Comparison of ENCODE assay signal across 34 cellular contexts in genomic region chr10:58481569-58482109, GRCh38. TPM values are rescaled to one million over a fixed set of nuclear protein-coding genes. Genes with fewer than 3 reads are reported as not detected.
"Had no signal": no experiment of that assay in that cellular context is flagged by ENCODE, and none has a peak within 500 bp of the region (broad histone marks: within the 10 kb centered on the region; RNA-seq: fewer than 3 reads in every experiment).

No MANE protein-coding gene starts in this region.

- H3K27ac ChIP-seq: adrenal gland, body of pancreas, colonic mucosa, epithelial cell of prostate, esophagus squamous epithelium, gastroesophageal sphincter, heart right ventricle, WERI-Rb-1 had no signal

- H3K36me3 ChIP-seq: adrenal gland, colonic mucosa, esophagus squamous epithelium, gastroesophageal sphincter, heart right ventricle, WERI-Rb-1 had no signal

- DNase-seq: activated CD4-positive, alpha-beta memory T cell treated with anti-CD3 and anti-CD28 coated beads for 36 hours; activated CD4-positive, alpha-beta T cell treated with anti-CD3 and anti-CD28 coated beads for 36 hours; activated CD4-positive, alpha-beta T cell treated with anti-CD3 and anti-CD28 coated beads, Interleukin-2, amount 10 ng/mL, durations not matched to agents 24 days and 14 days; activated CD4-positive, CD25-positive, alpha-beta regulatory T cell; activated CD4-positive, CD25-positive, alpha-beta regulatory T cell treated with anti-CD3 and anti-CD28 coated beads, Interleukin-2, amount 50 U/mL, for 72 hours; activated CD8-positive, alpha-beta memory T cell treated with anti-CD3 and anti-CD28 coated beads, Interleukin-2, amount 10 ng/mL, durations not matched to agents 7 days and 5 days; activated CD8-positive, alpha-beta memory T cell treated with anti-CD3 and anti-CD28 coated beads, Interleukin-2, amount 50 U/mL, for 4 hours; activated CD8-positive, alpha-beta T cell treated with anti-CD3 and anti-CD28 coated beads, Interleukin-2, amount 10 ng/mL, durations not matched to agents 7 days and 5 days; activated effector memory CD4-positive, alpha-beta T cell treated with anti-CD3 and anti-CD28 coated beads, Interleukin-2, amount 50 U/mL, for 16 hours; activated naive CD4-positive, alpha-beta T cell treated with anti-CD3 and anti-CD28 coated beads for 36 hours; activated naive CD8-positive, alpha-beta T cell treated with anti-CD3 and anti-CD28 coated beads for 36 hours; activated naive CD8-positive, alpha-beta T cell treated with anti-CD3 and anti-CD28 coated beads, Interleukin-2, amount 50 U/mL, for 24 hours; activated T-cell treated with anti-CD3 and anti-CD28 coated beads, Interleukin-2, amount 50 U/mL, for 1 hour; activated T-cell treated with anti-CD3 and anti-CD28 coated beads, Interleukin-2, amount 50 U/mL, for 48 hours; adrenal gland; amygdala; aorta; body of pancreas; caudate nucleus; cerebellar nuclear complex; colonic mucosa; effector CD8-positive, alpha-beta T cell; esophagus squamous epithelium; foreskin melanocyte; heart right ventricle; T-helper 17 cell; T1000; WERI-Rb-1 had no signal

- H3K9me3 ChIP-seq: adrenal gland, body of pancreas, colonic mucosa, esophagus squamous epithelium, gastroesophageal sphincter, heart right ventricle had no signal

- H3K4me3 ChIP-seq: adrenal gland, body of pancreas, colonic mucosa, esophagus squamous epithelium, gastroesophageal sphincter, heart right ventricle had no signal

- H3K4me1 ChIP-seq: adrenal gland, body of pancreas, colonic mucosa, esophagus squamous epithelium, gastroesophageal sphincter had no signal

- FAIRE-seq: endometrium, endothelial cell of umbilical vein had no signal

- H3K27me3 ChIP-seq: adrenal gland, body of pancreas, colonic mucosa, esophagus squamous epithelium, gastroesophageal sphincter, heart right ventricle had no signal

RNA-seq across cellular contexts. Expression of gene BICC1, which starts 31.0 kb away (rescaled TPM):
- total RNA-seq: activated CD4-positive, alpha-beta memory T cell treated with anti-CD3 and anti-CD28 coated beads for 36 hours; activated CD4-positive, alpha-beta T cell treated with anti-CD3 and anti-CD28 coated beads for 36 hours; activated CD4-positive, alpha-beta T cell treated with anti-CD3 and anti-CD28 coated beads, Interleukin-2, amount 10 ng/mL, durations not matched to agents 24 days and 14 days; activated CD8-positive, alpha-beta memory T cell treated with anti-CD3 and anti-CD28 coated beads for 36 hours; activated CD8-positive, alpha-beta T cell treated with anti-CD3 and anti-CD28 coated beads, Interleukin-2, amount 10 ng/mL, durations not matched to agents 7 days and 5 days; activated naive CD4-positive, alpha-beta T cell treated with anti-CD3 and anti-CD28 coated beads for 36 hours; dermis microvascular lymphatic vessel endothelial cell; T-helper 17 cell had no signal
